24 cellular contexts compared by ENCODE assay signal in genomic region chr1:16438516-16438915, GRCh38. TPM values are rescaled to one million over a fixed set of nuclear protein-coding genes. Genes with fewer than 3 reads are reported as not detected.
"Had no signal": no experiment of that assay in that cellular context is flagged by ENCODE, and none has a peak within 500 bp of the region (broad histone marks: within the 10 kb centered on the region; RNA-seq: fewer than 3 reads in every experiment).

No MANE protein-coding gene starts in this region.

- H3K27me3 Mint-ChIP-seq: activated CD8-positive, alpha-beta T cell treated with anti-CD3 and anti-CD28 coated beads for 36 hours had no signal

- H3K9me3 Mint-ChIP-seq: activated CD8-positive, alpha-beta T cell treated with anti-CD3 and anti-CD28 coated beads for 36 hours; activated naive CD4-positive, alpha-beta T cell treated with anti-CD3 and anti-CD28 coated beads, Interleukin-2, amount 50 U/mL, for 72 hours; activated T-cell treated with anti-CD3 and anti-CD28 coated beads, Interleukin-2, amount 50 U/mL, for 72 hours had no signal

- H3K4me3 ChIP-seq: cardiac muscle cell, Peyer's patch, SJSA1 had no signal

- DNase-seq: activated CD4-positive, alpha-beta T cell treated with anti-CD3 and anti-CD28 coated beads for 4 hours; activated CD8-positive, alpha-beta memory T cell treated with anti-CD3 and anti-CD28 coated beads, Interleukin-2, amount 50 U/mL, for 4 hours; activated CD8-positive, alpha-beta T cell treated with anti-CD3 and anti-CD28 coated beads for 36 hours; activated T-cell treated with anti-CD3 and anti-CD28 coated beads, Interleukin-2, amount 50 U/mL, for 72 hours; brain microvascular endothelial cell; NCI-H1092 treated with DMSO at 0.1 percent for 48 hours; NCI-H1417 treated with DMSO at 0.1 percent for 48 hours; NCI-H1694; NCI-H2029; NCI-H2107; NCI-H2171 treated with DMSO at 0.1 percent for 48 hours; NCI-H226; NCI-H510A; NCI-H526 treated with DMSO at 0.1 percent for 48 hours; Peyer's patch; SHP77; SW 1271 had no signal

- H3K27ac ChIP-seq: brain microvascular endothelial cell, cardiac muscle cell, Peyer's patch, SJSA1 had no signal

- H3K27ac Mint-ChIP-seq: activated CD8-positive, alpha-beta T cell treated with anti-CD3 and anti-CD28 coated beads for 36 hours; activated naive CD4-positive, alpha-beta T cell treated with anti-CD3 and anti-CD28 coated beads, Interleukin-2, amount 50 U/mL, for 72 hours; activated T-cell treated with anti-CD3 and anti-CD28 coated beads, Interleukin-2, amount 50 U/mL, for 72 hours had no signal

- H3K27me3 ChIP-seq: brain microvascular endothelial cell, cardiac muscle cell, Peyer's patch, SJSA1 had no signal

- H3K9me3 ChIP-seq: Peyer's patch, SJSA1 had no signal

- H3K36me3 ChIP-seq: cardiac muscle cell had no signal

- H3K4me3 Mint-ChIP-seq: activated CD8-positive, alpha-beta T cell treated with anti-CD3 and anti-CD28 coated beads for 36 hours had no signal

- ATAC-seq: activated CD4-positive, CD25-positive, alpha-beta regulatory T cell treated with anti-CD3 and anti-CD28 coated beads, Interleukin-2, amount 50 U/mL, for 24 hours; activated CD8-positive, alpha-beta T cell treated with anti-CD3 and anti-CD28 coated beads for 36 hours; activated naive CD4-positive, alpha-beta T cell treated with anti-CD3 and anti-CD28 coated beads, Interleukin-2, amount 50 U/mL, for 72 hours; activated T-cell treated with anti-CD3 and anti-CD28 coated beads, Interleukin-2, amount 50 U/mL, for 72 hours; SK-N-SH treated with all-trans-retinoic acid at 6 μM for 48 hours had no signal

RNA-seq across cellular contexts. Expression of gene SPATA21, which starts 1.3 kb away (rescaled TPM):
- total RNA-seq: activated CD8-positive, alpha-beta T cell treated with anti-CD3 and anti-CD28 coated beads for 36 hours; activated naive CD4-positive, alpha-beta T cell treated with anti-CD3 and anti-CD28 coated beads, Interleukin-2, amount 50 U/mL, for 72 hours; activated T-cell treated with anti-CD3 and anti-CD28 coated beads, Interleukin-2, amount 50 U/mL, for 72 hours; LHCN-M2; Peyer's patch; SJSA1; T-helper 1 cell treated with Interleukin-12 subunit alpha and Interleukin-12 subunit beta and Interleukin-4 antibody, amounts not matched to agents 30 ng/mL and 1 ng/mL, for 36 hours had no signal
- polyA plus RNA-seq: cardiac muscle cell had no signal
